ENCODE assay signal across 8 cellular contexts in the genomic region with DNA sequence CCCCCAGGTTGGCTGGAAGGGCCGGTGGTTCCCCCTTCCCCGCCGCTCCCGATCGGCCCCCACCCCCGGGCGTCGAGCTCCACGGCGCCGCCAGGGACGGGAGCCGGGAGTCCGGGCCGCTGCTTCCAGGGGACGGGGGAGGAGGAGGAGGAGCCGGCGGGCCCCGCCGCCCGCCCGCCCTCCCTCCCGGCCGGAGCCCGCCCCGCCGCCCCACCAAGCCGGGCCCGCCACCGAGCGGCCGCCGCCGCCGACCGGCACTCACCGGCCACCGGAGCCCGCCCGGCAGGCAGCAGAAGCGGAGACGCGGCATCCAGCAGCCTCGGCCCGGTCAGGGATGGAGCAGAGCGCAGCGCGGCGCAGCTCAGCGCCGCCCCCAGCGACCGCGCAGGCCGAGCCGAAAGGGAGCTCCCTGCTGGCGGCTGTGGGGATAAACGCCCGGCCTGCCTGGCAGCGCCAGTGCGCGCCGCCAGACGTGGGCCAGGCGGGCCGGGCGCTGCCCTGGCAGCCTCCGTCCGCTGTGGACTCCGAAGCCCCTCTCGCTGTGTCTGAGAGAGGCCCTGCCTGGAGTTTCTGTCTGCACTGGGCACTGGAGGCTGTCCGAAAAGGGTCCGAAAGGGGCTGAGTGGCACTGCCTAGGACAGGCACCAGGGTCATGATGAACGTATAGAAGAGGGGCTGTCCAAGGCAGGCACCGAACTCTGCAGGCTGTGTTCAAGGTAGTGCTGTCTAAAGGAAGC. TPM values are rescaled to one million over a fixed set of nuclear protein-coding genes. Genes with fewer than 3 reads are reported as not detected.
A peak's percentile ranks its signal among the peaks of the same experiment; 100 is the strongest.
DNase-seq lines count a peak whose midpoint lies in the region; ATAC-seq and TF ChIP-seq lines count a peak whose summit lies in the region.

A gene with protein sequence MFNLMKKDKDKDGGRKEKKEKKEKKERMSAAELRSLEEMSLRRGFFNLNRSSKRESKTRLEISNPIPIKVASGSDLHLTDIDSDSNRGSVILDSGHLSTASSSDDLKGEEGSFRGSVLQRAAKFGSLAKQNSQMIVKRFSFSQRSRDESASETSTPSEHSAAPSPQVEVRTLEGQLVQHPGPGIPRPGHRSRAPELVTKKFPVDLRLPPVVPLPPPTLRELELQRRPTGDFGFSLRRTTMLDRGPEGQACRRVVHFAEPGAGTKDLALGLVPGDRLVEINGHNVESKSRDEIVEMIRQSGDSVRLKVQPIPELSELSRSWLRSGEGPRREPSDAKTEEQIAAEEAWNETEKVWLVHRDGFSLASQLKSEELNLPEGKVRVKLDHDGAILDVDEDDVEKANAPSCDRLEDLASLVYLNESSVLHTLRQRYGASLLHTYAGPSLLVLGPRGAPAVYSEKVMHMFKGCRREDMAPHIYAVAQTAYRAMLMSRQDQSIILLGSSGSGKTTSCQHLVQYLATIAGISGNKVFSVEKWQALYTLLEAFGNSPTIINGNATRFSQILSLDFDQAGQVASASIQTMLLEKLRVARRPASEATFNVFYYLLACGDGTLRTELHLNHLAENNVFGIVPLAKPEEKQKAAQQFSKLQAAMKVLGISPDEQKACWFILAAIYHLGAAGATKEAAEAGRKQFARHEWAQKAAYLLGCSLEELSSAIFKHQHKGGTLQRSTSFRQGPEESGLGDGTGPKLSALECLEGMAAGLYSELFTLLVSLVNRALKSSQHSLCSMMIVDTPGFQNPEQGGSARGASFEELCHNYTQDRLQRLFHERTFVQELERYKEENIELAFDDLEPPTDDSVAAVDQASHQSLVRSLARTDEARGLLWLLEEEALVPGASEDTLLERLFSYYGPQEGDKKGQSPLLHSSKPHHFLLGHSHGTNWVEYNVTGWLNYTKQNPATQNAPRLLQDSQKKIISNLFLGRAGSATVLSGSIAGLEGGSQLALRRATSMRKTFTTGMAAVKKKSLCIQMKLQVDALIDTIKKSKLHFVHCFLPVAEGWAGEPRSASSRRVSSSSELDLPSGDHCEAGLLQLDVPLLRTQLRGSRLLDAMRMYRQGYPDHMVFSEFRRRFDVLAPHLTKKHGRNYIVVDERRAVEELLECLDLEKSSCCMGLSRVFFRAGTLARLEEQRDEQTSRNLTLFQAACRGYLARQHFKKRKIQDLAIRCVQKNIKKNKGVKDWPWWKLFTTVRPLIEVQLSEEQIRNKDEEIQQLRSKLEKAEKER (N-terminal part only) (minus strand): TSS at position 348 of the 737 bp plus-strand sequence. CDS start 13,458 bp downstream, outside the sequence.

- intact Hi-C loops in A673 (cut with micrococcal nuclease; ENCODE audit: unreplicated experiment) (no loop called here), left lung (cut with DNase I) (no loop called here)

- no peaks in the 10 kb centered on the region for H3K36me3 ChIP-seq in A673 (ENCODE audit: insufficient read depth, low read length, poor library complexity, severe bottlenecking)
- no peaks in the 10 kb centered on the region for H3K36me3 ChIP-seq in left lung

- TF ChIP-seq CTCF in A673 (conservative IDR thresholded peaks at IDR 0.05; ENCODE audit: low read depth, low read length) (peak; percentile 73), left lung (IDR thresholded peaks at IDR 0.05) (peak; percentile 86 to 90)

- H3K9me3 ChIP-seq in A673 (ENCODE audit: low read depth, low read length, poor library complexity, severe bottlenecking) (no peaks in the 10 kb centered on the region), left lung (no peaks in the 10 kb centered on the region)

- BruUV-seq in A673 (replicated peaks; lab: Mats Ljungman, UMichigan) = no TSS peak

- H3K27ac ChIP-seq in A673 (ENCODE audit: low read depth, low read length, poor library complexity, severe bottlenecking) = peak within 1 kb of the TSS; percentile 72
- peak within 1 kb of the TSS; percentile 81 to 83 for H3K27ac ChIP-seq in left lung

- peak; percentile 71 for ATAC-seq in GM18858 (IDR thresholded peaks at IDR 0.05; ENCODE audit: unreplicated experiment)
- peak; percentile 69 for ATAC-seq in HG03139 (IDR thresholded peaks at IDR 0.05; ENCODE audit: unreplicated experiment)
- ATAC-seq in left lung = peak; percentile 77

- CTCF ChIA-PET in A673 (lab: Charles Lee) = interaction anchor here (0.6 to 2.4 kb wide), 14 partner anchors 14 to 717 kb away, joined by 3 to 44 read pairs (median 4); no protein-coding TSS in a partner anchor

- DNase-seq in A673 (ENCODE audit: low spot score) (peak; percentile 85), NCI-H446 treated with DMSO at 0.1 percent for 48 hours (lab: John Stamatoyannopoulos, UW) (peak; percentile 30), dedifferentiated amniotic fluid mesenchymal stem cell (ENCODE audit: extremely low spot score) (peak; percentile 62), left lung (peak; percentile 81 to 96)
- DNase-seq in activated CD4-positive, alpha-beta T cell treated with anti-CD3 and anti-CD28 coated beads, Interleukin-2, amount 50 U/mL, for 1 hour = peak; percentile 77
- DNase-seq in stimulated activated CD4-positive, alpha-beta T cell treated with anti-CD3 and anti-CD28 coated beads, Interleukin-2, amount 100 ng/mL, for 48 hours = peak; percentile 73 to 83

- H3K27me3 ChIP-seq in A673 (replicated peaks; ENCODE audit: insufficient read depth, low read depth, low read length, poor library complexity) (no peaks in the 10 kb centered on the region), left lung (peaks cover 0 to 14% of the 10 kb centered on the region in 2 donors)

- peak within 1 kb of the TSS; percentile 63 for H3K4me3 ChIP-seq in A673 (ENCODE audit: low read depth, low read length, poor library complexity, severe bottlenecking)
- H3K4me3 ChIP-seq in left lung = peak within 1 kb of the TSS; percentile 51 to 55

- peaks cover 22% of the 10 kb centered on the region for H3K4me1 ChIP-seq in A673 (ENCODE audit: insufficient read depth, low read length, poor library complexity, severe bottlenecking)
- peaks cover 36 to 59% of the 10 kb centered on the region in 2 donors for H3K4me1 ChIP-seq in left lung

- POLR2A ChIA-PET in A673 (lab: Charles Lee; ENCODE audit: low non-redundant PET) = interaction anchor here (0.5 to 0.6 kb wide), 5 partner anchors 40 to 1297 kb away, joined by 3 to 19 read pairs (median 6); no protein-coding TSS in a partner anchor

RNA-seq across cellular contexts. Expression of the gene that starts here (rescaled TPM):
- total RNA-seq in A673 (2021) (26.6 and 36.6 TPM in 2 replicates), left lung (10 to 100 TPM; 55.9 to 58.3 TPM)

Comparison
In these comparisons a context has a peak if more than half of its experiments do, and no peak if none do; other contexts are left out.
1. Peak in every context shown above with its lines: DNase-seq, ATAC-seq, H3K4me3 ChIP-seq and H3K27ac ChIP-seq.
2. DNase-seq: peak in every context shown above with its lines; median percentile 88 in left lung; 85 in A673; 78 in stimulated activated CD4-positive, alpha-beta T cell treated with anti-CD3 and anti-CD28 coated beads, Interleukin-2, amount 100 ng/mL, for 48 hours; 77 in activated CD4-positive, alpha-beta T cell treated with anti-CD3 and anti-CD28 coated beads, Interleukin-2, amount 50 U/mL, for 1 hour; 62 in dedifferentiated amniotic fluid mesenchymal stem cell; 30 in NCI-H446 treated with DMSO at 0.1 percent for 48 hours.